ENCODE assay signal across 1 cellular context in genomic region chr3:13404625-13405452, GRCh38.
A peak's percentile ranks its signal among the peaks of the same experiment; 100 is the strongest.
TF ChIP-seq lines count a peak whose summit lies in the region.

No MANE protein-coding gene starts in this region.

TF ChIP-seq in K562, 482 proteins besides CTCF, POLR2A, EP300 and RAD21 (continued from another document):
- TF ChIP-seq LEF1 (IDR thresholded peaks at IDR 0.05) (0 out of 2 replicates have a peak, but pooled peaks have one; percentile 49), DPF2 (IDR thresholded peaks at IDR 0.05) (peak; percentile 92), KDM4B (IDR thresholded peaks at IDR 0.05; ENCODE audit: borderline replicate concordance in 2 of 2, low read depth in 1 of 2) (no peak), TEAD4 (IDR thresholded peaks at IDR 0.05; ENCODE audit: low read length) (peak; percentile 70; the same call in 1 of the 2 replicates), TEAD4 (CRISPR knock-in tag; IDR thresholded peaks at IDR 0.05; ENCODE audit: borderline replicate concordance) (no peak), SOX6 (IDR thresholded peaks at IDR 0.05) (0 out of 2 replicates have a peak, but pooled peaks have one; percentile 27), E2F6 (IDR thresholded peaks at IDR 0.05; ENCODE audit: borderline replicate concordance in 1 of 2, extremely low read depth in 1 of 2, insufficient read depth in 1 of 2, insufficient read length in 1 of 2, low read depth in 1 of 2, low read length in 1 of 2, poor library complexity in 1 of 2, severe bottlenecking in 1 of 2) (peak in 1 of 2 experiments; percentile 51), MEIS2 (IDR thresholded peaks at IDR 0.05; ENCODE audit: partially characterized antibody) (peak; percentile 18), ARNT (IDR thresholded peaks at IDR 0.05) (peak in 1 of 2 experiments; percentile 73; a peak in 2 of 4 replicates), CBX3 (IDR thresholded peaks at IDR 0.05; ENCODE audit: borderline replicate concordance in 1 of 2, low read length in 2 of 2) (peak in 1 of 2 experiments; percentile 55; a peak in 1 of 3 replicates), CBX1 (IDR thresholded peaks at IDR 0.05; ENCODE audit: low read depth) (no peak), ZBTB11 (CRISPR knock-in tag; IDR thresholded peaks at IDR 0.05) (0 out of 6 replicates have a peak, but pooled peaks of 1 of the 3 experiments have one; percentile 28), ZZZ3 (IDR thresholded peaks at IDR 0.05) (no peak), STAT6 (CRISPR knock-in tag; IDR thresholded peaks at IDR 0.05) (no peak), BDP1 (IDR thresholded peaks at IDR 0.05; ENCODE audit: insufficient read depth, insufficient read length) (no peak), EHMT2 (IDR thresholded peaks at IDR 0.05) (peak; percentile 62; the same call in 1 of the 2 replicates), NFATC3 (IDR thresholded peaks at IDR 0.05) (0 out of 2 replicates have a peak, but pooled peaks have one; percentile 33), SMARCE1 (IDR thresholded peaks at IDR 0.05) (peak; percentile 69; the same call in 1 of the 2 replicates), PML (IDR thresholded peaks at IDR 0.05; ENCODE audit: low read length) (peak; percentile 39; the same call in 1 of the 2 replicates), CTBP1 (IDR thresholded peaks at IDR 0.05; ENCODE audit: borderline replicate concordance) (peak; percentile 37; the same call in 1 of the 2 replicates)
